In the genomic region with DNA sequence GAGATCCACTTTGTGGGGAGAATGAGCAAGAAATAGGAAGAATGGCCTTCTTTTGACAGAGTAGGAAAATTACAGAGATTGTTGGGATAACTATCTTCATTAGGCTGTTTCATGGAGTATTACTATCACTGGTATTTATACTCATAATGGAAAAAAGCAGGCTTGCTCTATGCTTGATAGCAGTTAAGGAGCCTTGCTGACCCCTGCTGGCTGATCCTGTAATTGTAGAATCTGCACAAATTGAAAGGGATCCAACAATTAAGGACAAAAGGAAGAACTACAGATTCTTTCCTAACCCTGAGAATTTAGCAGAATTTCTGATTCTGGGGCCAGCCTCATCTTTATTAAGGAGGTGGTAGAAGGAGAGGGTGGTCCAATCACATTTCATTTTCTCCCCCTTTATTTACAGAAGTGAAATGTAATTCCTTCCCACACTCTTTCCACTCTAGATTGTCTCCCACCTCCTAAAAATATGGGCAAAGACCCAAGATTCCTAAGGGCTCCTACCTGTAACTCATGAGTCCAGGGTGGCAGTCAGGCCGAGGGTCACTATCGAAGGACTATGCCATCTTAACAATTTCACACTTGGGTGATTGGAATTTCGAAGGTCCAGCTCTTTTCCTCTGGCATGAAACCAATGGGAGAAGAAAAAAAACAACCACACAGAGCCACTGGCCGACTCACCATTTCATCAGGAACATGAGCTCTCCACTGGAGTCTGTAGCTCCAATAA, we compare ENCODE assay signal across 8 cellular contexts. TPM values are rescaled to one million over a fixed set of nuclear protein-coding genes. Genes with fewer than 3 reads are reported as not detected.
DNase-seq lines count a peak whose midpoint lies in the region; ATAC-seq and TF ChIP-seq lines count a peak whose summit lies in the region.

No MANE protein-coding gene starts in this region.

- H3K27ac ChIP-seq in SJSA1 (no peak overlapping the region), gastroesophageal sphincter (peak overlapping the region in 3 of 4 donors; percentile 34 to 54 (median 46)), trophoblast cell (ENCODE audit: low read depth, low read length) (no peak overlapping the region), upper lobe of left lung (no peak overlapping the region)

- no peak overlapping the region for H4K91ac ChIP-seq in trophoblast cell (ENCODE audit: low read depth, low read length)

- H4K12ac ChIP-seq in trophoblast cell (ENCODE audit: low read depth, low read length) = no peak overlapping the region

- no peaks in the 10 kb centered on the region for H3K79me1 ChIP-seq in trophoblast cell (ENCODE audit: low read length)

- 50 to 55% methylated on average over 3 of the region's 4 CpGs for WGBS in gastroesophageal sphincter (ENCODE audit: low coverage in 1 of 2), 2 donors
- WGBS in trophoblast cell (ENCODE audit: extremely low coverage, insufficient coverage, insufficient read length) = no CpG with 5 or more reads among the region's 4 CpGs
- WGBS in upper lobe of left lung, 2 donors = 63 to 67% methylated on average over 4 of the region's 4 CpGs

- no peak overlapping the region for H3K4me2 ChIP-seq in trophoblast cell (ENCODE audit: low read length)

- H3K27me3 ChIP-seq in SJSA1 (replicated peaks) (no peaks in the 10 kb centered on the region), gastroesophageal sphincter (no peaks in the 10 kb centered on the region), trophoblast cell (ENCODE audit: insufficient read depth, low read length) (no peaks in the 10 kb centered on the region), upper lobe of left lung (no peaks in the 10 kb centered on the region)

- H3K4me1 ChIP-seq in SJSA1 (replicated peaks) = no peaks in the 10 kb centered on the region
- peaks cover 0 to 11% (median 4%) of the 10 kb centered on the region in 3 donors for H3K4me1 ChIP-seq in gastroesophageal sphincter
- no peaks in the 10 kb centered on the region for H3K4me1 ChIP-seq in trophoblast cell (ENCODE audit: control insufficient read depth in 1 of 2, insufficient read depth in 2 of 2, low read length in 2 of 2)
- no peaks in the 10 kb centered on the region for H3K4me1 ChIP-seq in upper lobe of left lung

- H2AFZ ChIP-seq in trophoblast cell (ENCODE audit: insufficient read depth, low read length, poor library complexity) = no peak overlapping the region

- no peak overlapping the region for H3K18ac ChIP-seq in trophoblast cell (ENCODE audit: low read length)

- H3K79me2 ChIP-seq in trophoblast cell (ENCODE audit: control insufficient read depth, insufficient read depth, low read length, poor library complexity) = peaks cover 2% of the 10 kb centered on the region

- TF ChIP-seq CTCF in gastroesophageal sphincter (IDR thresholded peaks at IDR 0.05) (peak; percentile 83 to 93 (median 90)), upper lobe of left lung (IDR thresholded peaks at IDR 0.05) (peak; percentile 67 to 87 (median 82))

- H2AK5ac ChIP-seq in trophoblast cell (ENCODE audit: low read length) = no peak overlapping the region

- ATAC-seq in gastroesophageal sphincter = peak; percentile 82
- peak; percentile 77 to 92 for ATAC-seq in upper lobe of left lung (ENCODE audit: low FRiP score in 2 of 2)
- ATAC-seq in GM18909 (IDR thresholded peaks at IDR 0.05; ENCODE audit: poor library complexity, unreplicated experiment) = no peak

- TF ChIP-seq POLR2A in gastroesophageal sphincter (IDR thresholded peaks at IDR 0.05) (no peak), upper lobe of left lung (IDR thresholded peaks at IDR 0.05) (no peak)

- no peaks in the 10 kb centered on the region for H3K9me3 ChIP-seq in SJSA1 (replicated peaks)
- no peaks in the 10 kb centered on the region for H3K9me3 ChIP-seq in gastroesophageal sphincter
- no peaks in the 10 kb centered on the region for H3K9me3 ChIP-seq in trophoblast cell (ENCODE audit: insufficient read depth, low read depth, low read length)
- H3K9me3 ChIP-seq in upper lobe of left lung = no peaks in the 10 kb centered on the region

- H3K36me3 ChIP-seq in SJSA1 (peaks cover 76% of the 10 kb centered on the region), gastroesophageal sphincter (peaks cover 0 to 69% of the 10 kb centered on the region in 2 donors), trophoblast cell (ENCODE audit: control insufficient read depth in 1 of 2, insufficient read depth in 2 of 2, low read length in 2 of 2) (peaks cover 28 to 46% of the 10 kb centered on the region in 2 experiments), upper lobe of left lung (peaks cover 9 to 69% (median 28%) of the 10 kb centered on the region in 4 donors)

- TF ChIP-seq EP300 in gastroesophageal sphincter (IDR thresholded peaks at IDR 0.05) (no peak), upper lobe of left lung (IDR thresholded peaks at IDR 0.05) (no peak)

- no peak overlapping the region for H2BK5ac ChIP-seq in trophoblast cell (ENCODE audit: low read depth, low read length, poor library complexity)

- no peak overlapping the region for H3K4ac ChIP-seq in trophoblast cell (ENCODE audit: low read depth, low read length)

- H4K8ac ChIP-seq in trophoblast cell (ENCODE audit: low read depth, low read length) = no peak overlapping the region

- no peak overlapping the region for H3K23ac ChIP-seq in trophoblast cell (ENCODE audit: low read length)

- peak; percentile 26 for DNase-seq in DMS 273 treated with DMSO at 0.1 percent for 48 hours (lab: John Stamatoyannopoulos, UW)
- peak; percentile 42 for DNase-seq in KG1 (lab: John Stamatoyannopoulos, UW)
- DNase-seq in SJSA1 (ENCODE audit: low read depth in 1 of 2, low spot score in 2 of 2) = peak; percentile 72 to 77
- DNase-seq in activated effector memory CD4-positive, alpha-beta T cell treated with anti-CD3 and anti-CD28 coated beads, Interleukin-2, amount 50 U/mL, for 16 hours = peak; percentile 88
- DNase-seq in trophoblast cell = peak; percentile 76 to 91
- DNase-seq in upper lobe of left lung = peak in 1 of 2 donors; percentile 76

- no peak overlapping the region for H2BK120ac ChIP-seq in trophoblast cell (ENCODE audit: insufficient read depth, low read length, poor library complexity)

- H3K4me3 ChIP-seq in SJSA1 (no peak overlapping the region), gastroesophageal sphincter (no peak overlapping the region), trophoblast cell (ENCODE audit: low read depth, low read length) (no peak overlapping the region), upper lobe of left lung (no peak overlapping the region)

- no peak overlapping the region for H3K14ac ChIP-seq in trophoblast cell (ENCODE audit: low read length)

- no peak overlapping the region for H2BK12ac ChIP-seq in trophoblast cell (ENCODE audit: low read length)

- no peak overlapping the region for H3K9ac ChIP-seq in trophoblast cell (ENCODE audit: low read length)

RNA-seq across cellular contexts. Expression of a gene that starts 26.3 kb away (rescaled TPM):
- total RNA-seq in SJSA1 (2014; rRNA removed; shearing (Covaris generic)) = 61.8 and 200 TPM in 2 replicates
- 100 to 1,000 TPM; 166 to 289 (median 182) TPM for total RNA-seq in gastroesophageal sphincter
- polyA plus RNA-seq in trophoblast cell (2013) = 87.8 and 92.2 TPM in 2 replicates
- total RNA-seq in upper lobe of left lung = 100 to 1,000 TPM; 105 to 203 (median 148) TPM

RNA-seq across cellular contexts. Expression of a gene that starts 26.8 kb away (rescaled TPM):
- 111 and 149 TPM in 2 replicates for total RNA-seq in SJSA1 (2014; rRNA removed; shearing (Covaris generic))
- total RNA-seq in gastroesophageal sphincter (10 to 100 TPM; 46.0 to 59.3 (median 55.0) TPM), upper lobe of left lung (10 to 100 TPM; 12.6 to 38.8 (median 28.0) TPM)
- 82.8 and 87.6 TPM in 2 replicates for polyA plus RNA-seq in trophoblast cell (2013)

RNA-seq across cellular contexts. Expression of a gene that starts 33.1 kb away (rescaled TPM):
- total RNA-seq in SJSA1 (2014; rRNA removed; shearing (Covaris generic)) = 13.3 and 16.4 TPM in 2 replicates
- 10 to 100 TPM; 12.4 to 20.5 (median 16.8) TPM for total RNA-seq in gastroesophageal sphincter
- polyA plus RNA-seq in trophoblast cell (2013) = 8.8 and 9.5 TPM in 2 replicates
- total RNA-seq in upper lobe of left lung = 10 to 100 TPM; 19.5 to 27.2 (median 23.7) TPM

RNA-seq across cellular contexts. Expression of a gene that starts 36.9 kb away (rescaled TPM):
- total RNA-seq in SJSA1 (2014; rRNA removed; shearing (Covaris generic)) = 21.1 and 45.2 TPM in 2 replicates
- total RNA-seq in gastroesophageal sphincter (10 to 100 TPM; 40.6 to 75.5 (median 49.4) TPM), upper lobe of left lung (10 to 100 TPM in 4 of 6 donors, 1 to 10 TPM in 2; 5.2 to 33.5 (median 17.7) TPM)
- 1.8 and 2.3 TPM in 2 replicates for polyA plus RNA-seq in trophoblast cell (2013)

Comparison
In these comparisons a context has a peak if more than half of its experiments do, and no peak if none do; other contexts are left out.
1. H3K27ac ChIP-seq: peak in gastroesophageal sphincter (3 of 4); none in SJSA1 (single experiment), trophoblast cell (single experiment) and upper lobe of left lung (0 of 4).